1 cellular context compared by ENCODE assay signal in the genomic region with DNA sequence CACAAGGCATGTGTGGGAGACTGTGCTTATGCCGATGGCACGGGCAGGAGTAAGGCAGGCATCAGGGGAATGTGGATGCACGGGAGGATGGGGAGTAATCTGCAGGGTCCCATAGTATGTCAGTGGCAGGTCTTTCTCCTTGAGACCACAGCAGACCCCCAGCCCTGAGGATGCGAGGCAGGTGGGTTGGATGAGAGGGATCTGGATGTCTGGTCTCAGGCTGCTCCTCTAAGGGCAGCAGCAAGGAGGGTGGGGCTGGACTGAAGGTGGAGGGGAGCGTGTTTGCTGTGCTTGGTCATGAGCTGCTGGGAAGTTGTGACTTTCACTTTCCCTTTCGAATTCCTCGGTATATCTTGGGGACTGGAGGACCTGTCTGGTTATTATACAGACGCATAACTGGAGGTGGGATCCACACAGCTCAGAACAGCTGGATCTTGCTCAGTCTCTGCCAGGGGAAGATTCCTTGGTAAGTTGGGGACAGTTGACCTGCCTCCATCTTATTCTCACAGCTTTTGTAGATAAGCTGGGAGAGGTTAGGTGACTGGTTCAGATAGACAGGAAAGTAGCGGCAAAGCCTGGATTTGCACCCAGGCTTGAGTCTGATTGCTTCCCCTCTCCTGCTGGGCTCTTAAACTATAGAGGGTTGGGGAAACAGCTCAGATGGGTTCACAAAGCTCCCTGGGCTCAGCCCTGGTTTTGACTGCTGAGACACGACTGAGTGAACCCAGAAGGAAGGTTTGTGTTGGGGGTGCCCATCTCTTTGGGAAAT.
A peak's percentile ranks its signal among the peaks of the same experiment; 100 is the strongest.
TF ChIP-seq lines count a peak whose summit lies in the region.

A gene with protein sequence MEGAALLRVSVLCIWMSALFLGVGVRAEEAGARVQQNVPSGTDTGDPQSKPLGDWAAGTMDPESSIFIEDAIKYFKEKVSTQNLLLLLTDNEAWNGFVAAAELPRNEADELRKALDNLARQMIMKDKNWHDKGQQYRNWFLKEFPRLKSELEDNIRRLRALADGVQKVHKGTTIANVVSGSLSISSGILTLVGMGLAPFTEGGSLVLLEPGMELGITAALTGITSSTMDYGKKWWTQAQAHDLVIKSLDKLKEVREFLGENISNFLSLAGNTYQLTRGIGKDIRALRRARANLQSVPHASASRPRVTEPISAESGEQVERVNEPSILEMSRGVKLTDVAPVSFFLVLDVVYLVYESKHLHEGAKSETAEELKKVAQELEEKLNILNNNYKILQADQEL (plus strand): TSS at position 380 of the 769 bp plus-strand sequence. CDS start 1,823 bp downstream, outside the sequence.

TF ChIP-seq in HepG2, 621 proteins besides CTCF, POLR2A, EP300 and RAD21 (continues in another document):
- TF ChIP-seq, protein P1, sequence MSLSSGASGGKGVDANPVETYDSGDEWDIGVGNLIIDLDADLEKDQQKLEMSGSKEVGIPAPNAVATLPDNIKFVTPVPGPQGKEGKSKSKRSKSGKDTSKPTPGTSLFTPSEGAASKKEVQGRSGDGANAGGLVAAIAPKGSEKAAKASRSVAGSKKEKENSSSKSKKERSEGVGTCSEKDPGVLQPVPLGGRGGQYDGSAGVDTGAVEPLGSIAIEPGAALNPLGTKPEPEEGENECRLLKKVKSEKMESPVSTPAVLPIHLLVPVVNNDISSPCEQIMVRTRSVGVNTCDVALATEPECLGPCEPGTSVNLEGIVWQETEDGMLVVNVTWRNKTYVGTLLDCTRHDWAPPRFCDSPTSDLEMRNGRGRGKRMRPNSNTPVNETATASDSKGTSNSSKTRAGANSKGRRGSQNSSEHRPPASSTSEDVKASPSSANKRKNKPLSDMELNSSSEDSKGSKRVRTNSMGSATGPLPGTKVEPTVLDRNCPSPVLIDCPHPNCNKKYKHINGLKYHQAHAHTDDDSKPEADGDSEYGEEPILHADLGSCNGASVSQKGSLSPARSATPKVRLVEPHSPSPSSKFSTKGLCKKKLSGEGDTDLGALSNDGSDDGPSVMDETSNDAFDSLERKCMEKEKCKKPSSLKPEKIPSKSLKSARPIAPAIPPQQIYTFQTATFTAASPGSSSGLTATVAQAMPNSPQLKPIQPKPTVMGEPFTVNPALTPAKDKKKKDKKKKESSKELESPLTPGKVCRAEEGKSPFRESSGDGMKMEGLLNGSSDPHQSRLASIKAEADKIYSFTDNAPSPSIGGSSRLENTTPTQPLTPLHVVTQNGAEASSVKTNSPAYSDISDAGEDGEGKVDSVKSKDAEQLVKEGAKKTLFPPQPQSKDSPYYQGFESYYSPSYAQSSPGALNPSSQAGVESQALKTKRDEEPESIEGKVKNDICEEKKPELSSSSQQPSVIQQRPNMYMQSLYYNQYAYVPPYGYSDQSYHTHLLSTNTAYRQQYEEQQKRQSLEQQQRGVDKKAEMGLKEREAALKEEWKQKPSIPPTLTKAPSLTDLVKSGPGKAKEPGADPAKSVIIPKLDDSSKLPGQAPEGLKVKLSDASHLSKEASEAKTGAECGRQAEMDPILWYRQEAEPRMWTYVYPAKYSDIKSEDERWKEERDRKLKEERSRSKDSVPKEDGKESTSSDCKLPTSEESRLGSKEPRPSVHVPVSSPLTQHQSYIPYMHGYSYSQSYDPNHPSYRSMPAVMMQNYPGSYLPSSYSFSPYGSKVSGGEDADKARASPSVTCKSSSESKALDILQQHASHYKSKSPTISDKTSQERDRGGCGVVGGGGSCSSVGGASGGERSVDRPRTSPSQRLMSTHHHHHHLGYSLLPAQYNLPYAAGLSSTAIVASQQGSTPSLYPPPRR (CRISPR knock-in tag; IDR thresholded peaks at IDR 0.05; ENCODE audit: borderline replicate concordance), result peak; percentile 53; the same call in 1 of the 2 replicates
- TF ChIP-seq, protein P2, sequence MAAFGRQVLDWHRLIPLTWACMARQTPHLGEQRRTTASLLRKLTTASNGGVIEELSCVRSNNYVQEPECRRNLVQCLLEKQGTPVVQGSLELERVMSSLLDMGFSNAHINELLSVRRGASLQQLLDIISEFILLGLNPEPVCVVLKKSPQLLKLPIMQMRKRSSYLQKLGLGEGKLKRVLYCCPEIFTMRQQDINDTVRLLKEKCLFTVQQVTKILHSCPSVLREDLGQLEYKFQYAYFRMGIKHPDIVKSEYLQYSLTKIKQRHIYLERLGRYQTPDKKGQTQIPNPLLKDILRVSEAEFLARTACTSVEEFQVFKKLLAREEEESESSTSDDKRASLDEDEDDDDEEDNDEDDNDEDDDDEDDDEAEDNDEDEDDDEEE (CRISPR knock-in tag; IDR thresholded peaks at IDR 0.05), result peak; percentile 54; the same call in 1 of the 2 replicates
- no peak for TF ChIP-seq ZNF788 (CRISPR knock-in tag; IDR thresholded peaks at IDR 0.05; ENCODE audit: borderline replicate concordance)
- no peak for TF ChIP-seq ZNF3 (CRISPR knock-in tag; IDR thresholded peaks at IDR 0.05)
- TF ChIP-seq, protein P3, sequence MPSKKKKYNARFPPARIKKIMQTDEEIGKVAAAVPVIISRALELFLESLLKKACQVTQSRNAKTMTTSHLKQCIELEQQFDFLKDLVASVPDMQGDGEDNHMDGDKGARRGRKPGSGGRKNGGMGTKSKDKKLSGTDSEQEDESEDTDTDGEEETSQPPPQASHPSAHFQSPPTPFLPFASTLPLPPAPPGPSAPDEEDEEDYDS (CRISPR knock-in tag; IDR thresholded peaks at IDR 0.05), result peak; percentile 75
- no peak for TF ChIP-seq MXD4 (CRISPR knock-in tag; IDR thresholded peaks at IDR 0.05)
- TF ChIP-seq POLR2AphosphoS5 (IDR thresholded peaks at IDR 0.05; ENCODE audit: low read depth, low read length), result peak; percentile 66
- TF ChIP-seq, protein P4, sequence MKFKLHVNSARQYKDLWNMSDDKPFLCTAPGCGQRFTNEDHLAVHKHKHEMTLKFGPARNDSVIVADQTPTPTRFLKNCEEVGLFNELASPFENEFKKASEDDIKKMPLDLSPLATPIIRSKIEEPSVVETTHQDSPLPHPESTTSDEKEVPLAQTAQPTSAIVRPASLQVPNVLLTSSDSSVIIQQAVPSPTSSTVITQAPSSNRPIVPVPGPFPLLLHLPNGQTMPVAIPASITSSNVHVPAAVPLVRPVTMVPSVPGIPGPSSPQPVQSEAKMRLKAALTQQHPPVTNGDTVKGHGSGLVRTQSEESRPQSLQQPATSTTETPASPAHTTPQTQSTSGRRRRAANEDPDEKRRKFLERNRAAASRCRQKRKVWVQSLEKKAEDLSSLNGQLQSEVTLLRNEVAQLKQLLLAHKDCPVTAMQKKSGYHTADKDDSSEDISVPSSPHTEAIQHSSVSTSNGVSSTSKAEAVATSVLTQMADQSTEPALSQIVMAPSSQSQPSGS (CRISPR knock-in tag; IDR thresholded peaks at IDR 0.05), result no peak
- peak; percentile 27; the same call in 1 of the 2 replicates for TF ChIP-seq KAT8 (CRISPR knock-in tag; IDR thresholded peaks at IDR 0.05)
- 0 out of 2 replicates have a peak, but pooled peaks have one; percentile 40 for TF ChIP-seq SATB2 (CRISPR knock-in tag; IDR thresholded peaks at IDR 0.05)
- 0 out of 2 replicates have a peak, but pooled peaks have one; percentile 21 for TF ChIP-seq ZNF564 (CRISPR knock-in tag; IDR thresholded peaks at IDR 0.05)
- TF ChIP-seq, protein P5, sequence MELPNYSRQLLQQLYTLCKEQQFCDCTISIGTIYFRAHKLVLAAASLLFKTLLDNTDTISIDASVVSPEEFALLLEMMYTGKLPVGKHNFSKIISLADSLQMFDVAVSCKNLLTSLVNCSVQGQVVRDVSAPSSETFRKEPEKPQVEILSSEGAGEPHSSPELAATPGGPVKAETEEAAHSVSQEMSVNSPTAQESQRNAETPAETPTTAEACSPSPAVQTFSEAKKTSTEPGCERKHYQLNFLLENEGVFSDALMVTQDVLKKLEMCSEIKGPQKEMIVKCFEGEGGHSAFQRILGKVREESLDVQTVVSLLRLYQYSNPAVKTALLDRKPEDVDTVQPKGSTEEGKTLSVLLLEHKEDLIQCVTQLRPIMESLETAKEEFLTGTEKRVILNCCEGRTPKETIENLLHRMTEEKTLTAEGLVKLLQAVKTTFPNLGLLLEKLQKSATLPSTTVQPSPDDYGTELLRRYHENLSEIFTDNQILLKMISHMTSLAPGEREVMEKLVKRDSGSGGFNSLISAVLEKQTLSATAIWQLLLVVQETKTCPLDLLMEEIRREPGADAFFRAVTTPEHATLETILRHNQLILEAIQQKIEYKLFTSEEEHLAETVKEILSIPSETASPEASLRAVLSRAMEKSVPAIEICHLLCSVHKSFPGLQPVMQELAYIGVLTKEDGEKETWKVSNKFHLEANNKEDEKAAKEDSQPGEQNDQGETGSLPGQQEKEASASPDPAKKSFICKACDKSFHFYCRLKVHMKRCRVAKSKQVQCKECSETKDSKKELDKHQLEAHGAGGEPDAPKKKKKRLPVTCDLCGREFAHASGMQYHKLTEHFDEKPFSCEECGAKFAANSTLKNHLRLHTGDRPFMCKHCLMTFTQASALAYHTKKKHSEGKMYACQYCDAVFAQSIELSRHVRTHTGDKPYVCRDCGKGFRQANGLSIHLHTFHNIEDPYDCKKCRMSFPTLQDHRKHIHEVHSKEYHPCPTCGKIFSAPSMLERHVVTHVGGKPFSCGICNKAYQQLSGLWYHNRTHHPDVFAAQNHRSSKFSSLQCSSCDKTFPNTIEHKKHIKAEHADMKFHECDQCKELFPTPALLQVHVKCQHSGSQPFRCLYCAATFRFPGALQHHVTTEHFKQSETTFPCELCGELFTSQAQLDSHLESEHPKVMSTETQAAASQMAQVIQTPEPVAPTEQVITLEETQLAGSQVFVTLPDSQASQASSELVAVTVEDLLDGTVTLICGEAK (IDR thresholded peaks at IDR 0.05), result no peak
- TF ChIP-seq, protein P5 (CRISPR knock-in tag; IDR thresholded peaks at IDR 0.05), result no peak
- TF ChIP-seq, protein P6, sequence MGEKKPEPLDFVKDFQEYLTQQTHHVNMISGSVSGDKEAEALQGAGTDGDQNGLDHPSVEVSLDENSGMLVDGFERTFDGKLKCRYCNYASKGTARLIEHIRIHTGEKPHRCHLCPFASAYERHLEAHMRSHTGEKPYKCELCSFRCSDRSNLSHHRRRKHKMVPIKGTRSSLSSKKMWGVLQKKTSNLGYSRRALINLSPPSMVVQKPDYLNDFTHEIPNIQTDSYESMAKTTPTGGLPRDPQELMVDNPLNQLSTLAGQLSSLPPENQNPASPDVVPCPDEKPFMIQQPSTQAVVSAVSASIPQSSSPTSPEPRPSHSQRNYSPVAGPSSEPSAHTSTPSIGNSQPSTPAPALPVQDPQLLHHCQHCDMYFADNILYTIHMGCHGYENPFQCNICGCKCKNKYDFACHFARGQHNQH (CRISPR knock-in tag; IDR thresholded peaks at IDR 0.05), result no peak
- TF ChIP-seq, protein P7, sequence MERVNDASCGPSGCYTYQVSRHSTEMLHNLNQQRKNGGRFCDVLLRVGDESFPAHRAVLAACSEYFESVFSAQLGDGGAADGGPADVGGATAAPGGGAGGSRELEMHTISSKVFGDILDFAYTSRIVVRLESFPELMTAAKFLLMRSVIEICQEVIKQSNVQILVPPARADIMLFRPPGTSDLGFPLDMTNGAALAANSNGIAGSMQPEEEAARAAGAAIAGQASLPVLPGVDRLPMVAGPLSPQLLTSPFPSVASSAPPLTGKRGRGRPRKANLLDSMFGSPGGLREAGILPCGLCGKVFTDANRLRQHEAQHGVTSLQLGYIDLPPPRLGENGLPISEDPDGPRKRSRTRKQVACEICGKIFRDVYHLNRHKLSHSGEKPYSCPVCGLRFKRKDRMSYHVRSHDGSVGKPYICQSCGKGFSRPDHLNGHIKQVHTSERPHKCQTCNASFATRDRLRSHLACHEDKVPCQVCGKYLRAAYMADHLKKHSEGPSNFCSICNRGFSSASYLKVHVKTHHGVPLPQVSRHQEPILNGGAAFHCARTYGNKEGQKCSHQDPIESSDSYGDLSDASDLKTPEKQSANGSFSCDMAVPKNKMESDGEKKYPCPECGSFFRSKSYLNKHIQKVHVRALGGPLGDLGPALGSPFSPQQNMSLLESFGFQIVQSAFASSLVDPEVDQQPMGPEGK (CRISPR knock-in tag; IDR thresholded peaks at IDR 0.05), result peak; percentile 73
- TF ChIP-seq SALL1 (CRISPR knock-in tag; IDR thresholded peaks at IDR 0.05), result peak; percentile 66
- peak; percentile 28; the same call in 1 of the 2 replicates for TF ChIP-seq RARA (CRISPR knock-in tag; IDR thresholded peaks at IDR 0.05)
- TF ChIP-seq, protein P8, sequence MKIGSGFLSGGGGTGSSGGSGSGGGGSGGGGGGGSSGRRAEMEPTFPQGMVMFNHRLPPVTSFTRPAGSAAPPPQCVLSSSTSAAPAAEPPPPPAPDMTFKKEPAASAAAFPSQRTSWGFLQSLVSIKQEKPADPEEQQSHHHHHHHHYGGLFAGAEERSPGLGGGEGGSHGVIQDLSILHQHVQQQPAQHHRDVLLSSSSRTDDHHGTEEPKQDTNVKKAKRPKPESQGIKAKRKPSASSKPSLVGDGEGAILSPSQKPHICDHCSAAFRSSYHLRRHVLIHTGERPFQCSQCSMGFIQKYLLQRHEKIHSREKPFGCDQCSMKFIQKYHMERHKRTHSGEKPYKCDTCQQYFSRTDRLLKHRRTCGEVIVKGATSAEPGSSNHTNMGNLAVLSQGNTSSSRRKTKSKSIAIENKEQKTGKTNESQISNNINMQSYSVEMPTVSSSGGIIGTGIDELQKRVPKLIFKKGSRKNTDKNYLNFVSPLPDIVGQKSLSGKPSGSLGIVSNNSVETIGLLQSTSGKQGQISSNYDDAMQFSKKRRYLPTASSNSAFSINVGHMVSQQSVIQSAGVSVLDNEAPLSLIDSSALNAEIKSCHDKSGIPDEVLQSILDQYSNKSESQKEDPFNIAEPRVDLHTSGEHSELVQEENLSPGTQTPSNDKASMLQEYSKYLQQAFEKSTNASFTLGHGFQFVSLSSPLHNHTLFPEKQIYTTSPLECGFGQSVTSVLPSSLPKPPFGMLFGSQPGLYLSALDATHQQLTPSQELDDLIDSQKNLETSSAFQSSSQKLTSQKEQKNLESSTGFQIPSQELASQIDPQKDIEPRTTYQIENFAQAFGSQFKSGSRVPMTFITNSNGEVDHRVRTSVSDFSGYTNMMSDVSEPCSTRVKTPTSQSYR (CRISPR knock-in tag; IDR thresholded peaks at IDR 0.05; ENCODE audit: borderline replicate concordance), result no peak
- peak; percentile 23; the same call in 1 of the 2 replicates for TF ChIP-seq ZNF263 (CRISPR knock-in tag; IDR thresholded peaks at IDR 0.05)
- TF ChIP-seq HMGA1 (CRISPR knock-in tag; conservative IDR thresholded peaks at IDR 0.05), result no peak
